Comparison of ENCODE assay signal across 1 cellular context in the genomic region with DNA sequence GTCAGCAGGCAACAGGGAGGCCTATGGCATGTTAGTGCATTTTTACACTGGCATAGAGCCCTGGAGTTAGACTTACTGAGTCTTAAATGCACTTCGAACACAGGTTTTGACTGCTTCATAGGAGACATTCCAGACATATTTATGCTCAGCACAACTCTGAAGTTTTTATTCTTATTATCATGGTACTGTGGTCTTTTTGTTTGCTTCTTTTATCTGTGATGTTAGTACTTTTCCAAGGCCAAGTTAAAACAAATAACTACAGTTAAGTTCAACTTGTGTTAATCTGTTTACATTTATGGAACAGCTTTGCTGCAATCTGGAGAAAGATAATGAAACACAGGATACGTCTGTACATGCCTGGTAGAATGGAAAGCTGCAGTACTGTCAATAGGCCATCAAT.
TF ChIP-seq lines count a peak whose summit lies in the region.

No MANE protein-coding gene starts in this region.

TF ChIP-seq in HepG2, 621 proteins besides CTCF, POLR2A, EP300 and RAD21 (continues in another document):
- no peak for TF ChIP-seq FOSL1 (CRISPR knock-in tag; IDR thresholded peaks at IDR 0.05; ENCODE audit: borderline replicate concordance)
- no peak for TF ChIP-seq ZNF777 (CRISPR knock-in tag; IDR thresholded peaks at IDR 0.05)
- TF ChIP-seq ZNF124 (CRISPR knock-in tag; IDR thresholded peaks at IDR 0.05): no peak
- TF ChIP-seq MNT (IDR thresholded peaks at IDR 0.05): no peak
- no peak for TF ChIP-seq POLR2AphosphoS2 (IDR thresholded peaks at IDR 0.05; ENCODE audit: low read depth, low read length)
- TF ChIP-seq NFKB2 (CRISPR knock-in tag; IDR thresholded peaks at IDR 0.05; ENCODE audit: borderline replicate concordance): no peak
- no peak for TF ChIP-seq ZBTB40 (IDR thresholded peaks at IDR 0.05)
- no peak for TF ChIP-seq ZBTB40 (CRISPR knock-in tag; IDR thresholded peaks at IDR 0.05)
- TF ChIP-seq BHLHE40 (IDR thresholded peaks at IDR 0.05; ENCODE audit: low read length): no peak
- no peak for TF ChIP-seq ZNF564 (CRISPR knock-in tag; IDR thresholded peaks at IDR 0.05)
- TF ChIP-seq ZNF446 (CRISPR knock-in tag; IDR thresholded peaks at IDR 0.05): no peak
- TF ChIP-seq, protein P1, sequence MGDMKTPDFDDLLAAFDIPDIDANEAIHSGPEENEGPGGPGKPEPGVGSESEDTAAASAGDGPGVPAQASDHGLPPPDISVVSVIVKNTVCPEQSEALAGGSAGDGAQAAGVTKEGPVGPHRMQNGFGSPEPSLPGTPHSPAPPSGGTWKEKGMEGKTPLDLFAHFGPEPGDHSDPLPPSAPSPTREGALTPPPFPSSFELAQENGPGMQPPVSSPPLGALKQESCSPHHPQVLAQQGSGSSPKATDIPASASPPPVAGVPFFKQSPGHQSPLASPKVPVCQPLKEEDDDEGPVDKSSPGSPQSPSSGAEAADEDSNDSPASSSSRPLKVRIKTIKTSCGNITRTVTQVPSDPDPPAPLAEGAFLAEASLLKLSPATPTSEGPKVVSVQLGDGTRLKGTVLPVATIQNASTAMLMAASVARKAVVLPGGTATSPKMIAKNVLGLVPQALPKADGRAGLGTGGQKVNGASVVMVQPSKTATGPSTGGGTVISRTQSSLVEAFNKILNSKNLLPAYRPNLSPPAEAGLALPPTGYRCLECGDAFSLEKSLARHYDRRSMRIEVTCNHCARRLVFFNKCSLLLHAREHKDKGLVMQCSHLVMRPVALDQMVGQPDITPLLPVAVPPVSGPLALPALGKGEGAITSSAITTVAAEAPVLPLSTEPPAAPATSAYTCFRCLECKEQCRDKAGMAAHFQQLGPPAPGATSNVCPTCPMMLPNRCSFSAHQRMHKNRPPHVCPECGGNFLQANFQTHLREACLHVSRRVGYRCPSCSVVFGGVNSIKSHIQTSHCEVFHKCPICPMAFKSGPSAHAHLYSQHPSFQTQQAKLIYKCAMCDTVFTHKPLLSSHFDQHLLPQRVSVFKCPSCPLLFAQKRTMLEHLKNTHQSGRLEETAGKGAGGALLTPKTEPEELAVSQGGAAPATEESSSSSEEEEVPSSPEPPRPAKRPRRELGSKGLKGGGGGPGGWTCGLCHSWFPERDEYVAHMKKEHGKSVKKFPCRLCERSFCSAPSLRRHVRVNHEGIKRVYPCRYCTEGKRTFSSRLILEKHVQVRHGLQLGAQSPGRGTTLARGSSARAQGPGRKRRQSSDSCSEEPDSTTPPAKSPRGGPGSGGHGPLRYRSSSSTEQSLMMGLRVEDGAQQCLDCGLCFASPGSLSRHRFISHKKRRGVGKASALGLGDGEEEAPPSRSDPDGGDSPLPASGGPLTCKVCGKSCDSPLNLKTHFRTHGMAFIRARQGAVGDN (CRISPR knock-in tag; IDR thresholded peaks at IDR 0.05): no peak
- TF ChIP-seq ZNF747 (CRISPR knock-in tag; IDR thresholded peaks at IDR 0.05; ENCODE audit: borderline replicate concordance): no peak
- no peak for TF ChIP-seq NFE2L1 (CRISPR knock-in tag; IDR thresholded peaks at IDR 0.05; ENCODE audit: borderline replicate concordance)
- 0 out of 2 replicates have a peak, but pooled peaks have one; percentile 18 for TF ChIP-seq IKZF5 (CRISPR knock-in tag; IDR thresholded peaks at IDR 0.05)
- peak; percentile 49; the same call in 1 of the 2 replicates for TF ChIP-seq CEBPB (IDR thresholded peaks at IDR 0.05; ENCODE audit: borderline replicate concordance, low read depth, low read length)
- no peak for TF ChIP-seq ELF1 (CRISPR knock-in tag; IDR thresholded peaks at IDR 0.05)
- no peak for TF ChIP-seq MXD4 (CRISPR knock-in tag; IDR thresholded peaks at IDR 0.05)
- no peak for TF ChIP-seq ZNF138 (CRISPR knock-in tag; IDR thresholded peaks at IDR 0.05; ENCODE audit: low read depth)
- TF ChIP-seq ZNF383 (CRISPR knock-in tag; IDR thresholded peaks at IDR 0.05; ENCODE audit: borderline replicate concordance): no peak
- no peak for TF ChIP-seq ZNF607 (CRISPR knock-in tag; IDR thresholded peaks at IDR 0.05; ENCODE audit: borderline replicate concordance)
- TF ChIP-seq SOX5 (CRISPR knock-in tag; IDR thresholded peaks at IDR 0.05; ENCODE audit: borderline replicate concordance): peak; percentile 73; the same call in 1 of the 2 replicates
- TF ChIP-seq HIVEP1 (CRISPR knock-in tag; IDR thresholded peaks at IDR 0.05): no peak
- TF ChIP-seq, protein P2, sequence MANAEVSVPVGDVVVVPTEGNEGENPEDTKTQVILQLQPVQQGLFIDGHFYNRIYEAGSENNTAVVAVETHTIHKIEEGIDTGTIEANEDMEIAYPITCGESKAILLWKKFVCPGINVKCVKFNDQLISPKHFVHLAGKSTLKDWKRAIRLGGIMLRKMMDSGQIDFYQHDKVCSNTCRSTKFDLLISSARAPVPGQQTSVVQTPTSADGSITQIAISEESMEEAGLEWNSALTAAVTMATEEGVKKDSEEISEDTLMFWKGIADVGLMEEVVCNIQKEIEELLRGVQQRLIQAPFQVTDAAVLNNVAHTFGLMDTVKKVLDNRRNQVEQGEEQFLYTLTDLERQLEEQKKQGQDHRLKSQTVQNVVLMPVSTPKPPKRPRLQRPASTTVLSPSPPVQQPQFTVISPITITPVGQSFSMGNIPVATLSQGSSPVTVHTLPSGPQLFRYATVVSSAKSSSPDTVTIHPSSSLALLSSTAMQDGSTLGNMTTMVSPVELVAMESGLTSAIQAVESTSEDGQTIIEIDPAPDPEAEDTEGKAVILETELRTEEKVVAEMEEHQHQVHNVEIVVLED (CRISPR knock-in tag; IDR thresholded peaks at IDR 0.05; ENCODE audit: borderline replicate concordance): no peak
- TF ChIP-seq SETDB1 (CRISPR knock-in tag; IDR thresholded peaks at IDR 0.05; ENCODE audit: borderline replicate concordance): no peak
- TF ChIP-seq RBAK (CRISPR knock-in tag; IDR thresholded peaks at IDR 0.05): no peak
- no peak for TF ChIP-seq ZC3H4 (CRISPR knock-in tag; IDR thresholded peaks at IDR 0.05; ENCODE audit: borderline replicate concordance)
- TF ChIP-seq SP1 (IDR thresholded peaks at IDR 0.05): no peak
- no peak for TF ChIP-seq SP1 (CRISPR knock-in tag; IDR thresholded peaks at IDR 0.05)
- no peak for TF ChIP-seq ZNF274 (CRISPR knock-in tag; IDR thresholded peaks at IDR 0.05)
- no peak for TF ChIP-seq CBX2 (IDR thresholded peaks at IDR 0.05; ENCODE audit: low read depth, low read length)
- no peak for TF ChIP-seq CBX2 (CRISPR knock-in tag; IDR thresholded peaks at IDR 0.05; ENCODE audit: low read depth)
- no peak for TF ChIP-seq ZNF746 (CRISPR knock-in tag; IDR thresholded peaks at IDR 0.05)
- no peak for TF ChIP-seq SRSF4 (IDR thresholded peaks at IDR 0.05; ENCODE audit: low read depth, low read length, poor library complexity, severe bottlenecking)
- no peak for TF ChIP-seq ZBTB49 (CRISPR knock-in tag; IDR thresholded peaks at IDR 0.05; ENCODE audit: borderline replicate concordance)
- TF ChIP-seq ZNF292 (CRISPR knock-in tag; IDR thresholded peaks at IDR 0.05; ENCODE audit: borderline replicate concordance, low read depth): no peak
- TF ChIP-seq ZZZ3 (CRISPR knock-in tag; IDR thresholded peaks at IDR 0.05; ENCODE audit: borderline replicate concordance): no peak
- no peak for TF ChIP-seq SNAI1 (CRISPR knock-in tag; IDR thresholded peaks at IDR 0.05; ENCODE audit: borderline replicate concordance)
